ENCODE assay signal across 1 cellular context in genomic region chr15:71106802-71107500, GRCh38.
TF ChIP-seq lines count a peak whose summit lies in the region.

No MANE protein-coding gene starts in this region.

TF ChIP-seq in HepG2, 621 proteins besides CTCF, POLR2A, EP300 and RAD21:
- TF ChIP-seq SETDB1 (CRISPR knock-in tag; IDR thresholded peaks at IDR 0.05; ENCODE audit: borderline replicate concordance) (no peak), ZBTB7B (CRISPR knock-in tag; IDR thresholded peaks at IDR 0.05) (no peak), MIXL1 (CRISPR knock-in tag; IDR thresholded peaks at IDR 0.05) (no peak), SOX5 (CRISPR knock-in tag; IDR thresholded peaks at IDR 0.05; ENCODE audit: borderline replicate concordance) (no peak), ZBTB39 (CRISPR knock-in tag; IDR thresholded peaks at IDR 0.05) (no peak), ZNF530 (CRISPR knock-in tag; IDR thresholded peaks at IDR 0.05; ENCODE audit: low read depth) (no peak), LBX2 (CRISPR knock-in tag; IDR thresholded peaks at IDR 0.05; ENCODE audit: borderline replicate concordance) (no peak), CSRNP1 (CRISPR knock-in tag; IDR thresholded peaks at IDR 0.05) (no peak)
